ENCODE assay signal across 16 cellular contexts in the genomic region with DNA sequence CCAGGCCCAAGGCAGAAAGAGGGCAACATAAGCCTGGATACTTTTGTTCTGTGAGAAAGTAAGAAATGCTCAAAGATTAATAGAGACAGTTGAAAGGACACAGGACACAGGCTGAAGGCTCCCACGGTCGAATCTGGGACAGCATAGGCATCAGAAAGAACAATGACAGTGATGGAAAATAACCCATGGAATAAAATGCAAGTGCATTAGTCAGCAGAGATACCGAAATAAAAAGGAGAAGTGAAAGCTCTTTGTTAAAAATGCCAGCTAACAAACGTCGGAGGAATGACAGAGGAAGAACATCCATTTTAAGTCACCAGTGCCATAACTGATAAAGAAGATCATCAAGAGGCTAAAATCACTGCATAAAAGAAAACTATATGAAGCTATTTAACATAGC.
DNase-seq lines count a peak whose midpoint lies in the region; TF ChIP-seq lines count a peak whose summit lies in the region.
"Had no signal": no experiment of that assay in that cellular context is flagged by ENCODE, and none has a peak within 500 bp of the region (broad histone marks: within the 10 kb centered on the region; RNA-seq: fewer than 3 reads in every experiment).

No MANE protein-coding gene starts in this region.

- peak overlapping the region; percentile 68 to 76 (median 74) for H3K9ac ChIP-seq in BLaER1 treated with 17β-estradiol and CSF1 and Interleukin-3, amounts not matched to agents 10 nM and 100 nM

- peak overlapping the region in 3 of 10 experiments; percentile 18 to 38 (median 23); a peak in 4 of 20 replicates for H3K4me3 ChIP-seq in BLaER1 treated with 17β-estradiol and CSF1 and Interleukin-3, amounts not matched to agents 10 nM and 100 nM
- H3K4me3 ChIP-seq in HEK293 (ENCODE audit: low read depth, low read length), result no peak overlapping the region
- H3K4me3 ChIP-seq: gastroesophageal sphincter, GM23338 had no signal

- H3K4me1 ChIP-seq in BLaER1 treated with 17β-estradiol and CSF1 and Interleukin-3, amounts not matched to agents 10 nM and 100 nM, result peaks cover 12 to 69% (median 21%) of the 10 kb centered on the region in 10 experiments
- no peaks in the 10 kb centered on the region for H3K4me1 ChIP-seq in HEK293 (ENCODE audit: control insufficient read depth, insufficient read depth, low read length)
- H3K4me1 ChIP-seq: gastroesophageal sphincter had no signal

- H3K4me2 ChIP-seq in BLaER1 treated with 17β-estradiol and CSF1 and Interleukin-3, amounts not matched to agents 10 nM and 100 nM, result peak overlapping the region; percentile 52 to 93 (median 67)
- H3K4me2 ChIP-seq: GM23338 had no signal

- H3K27me3 ChIP-seq in BLaER1 treated with 17β-estradiol and CSF1 and Interleukin-3, amounts not matched to agents 10 nM and 100 nM, result no peaks in the 10 kb centered on the region
- H3K27me3 ChIP-seq in layer of hippocampus (ENCODE audit: control insufficient read depth, insufficient read depth, low read length), result no peaks in the 10 kb centered on the region
- H3K27me3 ChIP-seq: gastroesophageal sphincter, neutrophil had no signal

- DNase-seq in SKM-1 (lab: John Stamatoyannopoulos, UW; ENCODE audit: unreplicated experiment), result peak; percentile 37
- DNase-seq in DMS53 (lab: John Stamatoyannopoulos, UW), result no peak
- no peak for DNase-seq in NCI-H1930 (lab: John Stamatoyannopoulos, UW)
- no peak for DNase-seq in activated CD4-positive, alpha-beta T cell treated with anti-CD3 and anti-CD28 coated beads, Interleukin-2, amount 50 U/mL, for 4 hours
- no peak for DNase-seq in AG08396 (ENCODE audit: low spot score)
- DNase-seq: effector CD4-positive, alpha-beta T cell; NCI-H1417; NCI-H82; stimulated activated CD4-positive, alpha-beta T cell treated with anti-CD3 and anti-CD28 coated beads, Interleukin-12 subunit alpha, Interleukin-12 subunit beta, amount 100 ng/mL, for 4 hours; T-cell had no signal

- peak overlapping the region; percentile 66 to 91 (median 85) for H3K27ac ChIP-seq in BLaER1 treated with 17β-estradiol and CSF1 and Interleukin-3, amounts not matched to agents 10 nM and 100 nM
- H3K27ac ChIP-seq in HEK293 (ENCODE audit: extremely low read depth, low read depth, low read length) (no peak overlapping the region), layer of hippocampus (ENCODE audit: low read depth, low read length) (peak overlapping the region; percentile 55)
- H3K27ac ChIP-seq: gastroesophageal sphincter, neutrophil had no signal

- CTCF ChIA-PET in HEK293 (lab: Yijun Ruan, JAX), result interaction anchor here (1.1 to 1.2 kb wide), 2 partner anchors 10 to 188 kb away, joined by 3 to 4 read pairs; no protein-coding TSS in a partner anchor

- TF ChIP-seq CTCF in HEK293 (tag by site-specific recombination; IDR thresholded peaks at IDR 0.05), result no peak

- H4K20me1 ChIP-seq in BLaER1 treated with 17β-estradiol and CSF1 and Interleukin-3, amounts not matched to agents 10 nM and 100 nM, result no peaks in the 10 kb centered on the region

- H3K9me3 ChIP-seq in BLaER1 treated with 17β-estradiol and CSF1 and Interleukin-3, amounts not matched to agents 10 nM and 100 nM (replicated peaks in 1 of 11), result no peaks in the 10 kb centered on the region
- H3K9me3 ChIP-seq in HEK293 (ENCODE audit: control insufficient read depth, insufficient read depth, low read depth, low read length), result no peaks in the 10 kb centered on the region
- H3K9me3 ChIP-seq: gastroesophageal sphincter, neutrophil had no signal

- POLR2A ChIA-PET in HEK293 (lab: Yijun Ruan, JAX), result no interaction called here

- peaks cover 31 to 76% (median 64%) of the 10 kb centered on the region in 11 experiments for H3K36me3 ChIP-seq in BLaER1 treated with 17β-estradiol and CSF1 and Interleukin-3, amounts not matched to agents 10 nM and 100 nM
- H3K36me3 ChIP-seq in HEK293 (ENCODE audit: control insufficient read depth in 2 of 2, insufficient read depth in 1 of 2, low read length in 2 of 2), result peaks cover 10 to 62% of the 10 kb centered on the region in 2 experiments

TF ChIP-seq in HEK293, 187 proteins besides CTCF, POLR2A, EP300 and RAD21:
- TF ChIP-seq, protein P1, sequence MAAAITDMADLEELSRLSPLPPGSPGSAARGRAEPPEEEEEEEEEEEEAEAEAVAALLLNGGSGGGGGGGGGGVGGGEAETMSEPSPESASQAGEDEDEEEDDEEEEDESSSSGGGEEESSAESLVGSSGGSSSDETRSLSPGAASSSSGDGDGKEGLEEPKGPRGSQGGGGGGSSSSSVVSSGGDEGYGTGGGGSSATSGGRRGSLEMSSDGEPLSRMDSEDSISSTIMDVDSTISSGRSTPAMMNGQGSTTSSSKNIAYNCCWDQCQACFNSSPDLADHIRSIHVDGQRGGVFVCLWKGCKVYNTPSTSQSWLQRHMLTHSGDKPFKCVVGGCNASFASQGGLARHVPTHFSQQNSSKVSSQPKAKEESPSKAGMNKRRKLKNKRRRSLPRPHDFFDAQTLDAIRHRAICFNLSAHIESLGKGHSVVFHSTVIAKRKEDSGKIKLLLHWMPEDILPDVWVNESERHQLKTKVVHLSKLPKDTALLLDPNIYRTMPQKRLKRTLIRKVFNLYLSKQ (tag by site-specific recombination; IDR thresholded peaks at IDR 0.05; ENCODE audit: borderline replicate concordance), result no peak
- TF ChIP-seq PRDM1 (tag by site-specific recombination; IDR thresholded peaks at IDR 0.05), result peak; percentile 55; the same call in 1 of the 2 replicates
